In the genomic region with DNA sequence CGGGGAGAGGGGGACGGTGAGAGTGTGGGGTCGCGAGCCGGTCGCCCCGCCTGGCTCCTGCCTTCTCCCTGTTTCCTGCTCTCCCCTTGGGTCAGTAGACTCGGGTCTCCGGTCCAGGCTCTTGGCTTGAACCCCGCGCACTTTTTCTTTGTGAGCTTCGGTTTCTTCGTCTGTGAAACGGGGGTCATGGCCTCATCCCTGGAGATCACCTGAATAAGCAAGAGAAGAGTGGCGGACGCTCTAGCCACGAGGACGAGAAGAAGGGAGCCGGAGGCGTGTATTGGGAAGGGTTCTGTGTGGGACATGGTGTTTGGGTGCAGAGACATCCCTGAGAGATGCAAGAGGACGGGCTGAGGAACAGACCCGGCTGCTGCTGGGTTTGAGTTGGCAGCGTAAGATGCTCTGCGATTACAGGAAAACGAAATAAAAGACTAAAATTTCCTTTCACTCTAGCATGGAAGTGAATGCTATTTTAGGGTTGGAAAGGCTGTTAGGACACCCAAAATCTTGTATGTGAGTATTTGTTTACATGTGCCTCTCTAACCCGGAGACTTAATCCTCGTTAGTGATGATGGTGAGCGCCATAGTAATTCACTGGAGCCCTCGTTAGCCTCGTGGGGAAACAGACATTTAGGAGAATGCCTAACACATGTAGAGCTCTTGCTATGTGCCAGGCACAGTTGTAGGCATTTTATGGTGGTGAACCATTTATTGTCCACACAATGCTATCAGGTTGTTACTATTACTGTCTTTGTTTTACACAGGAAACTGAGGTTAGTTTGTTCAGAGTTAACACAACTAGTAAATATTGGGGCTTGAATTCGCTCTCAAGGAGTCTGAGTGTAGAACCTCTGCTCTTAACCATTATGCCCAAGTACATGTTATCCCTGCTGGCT, we compare ENCODE assay signal across 9 cellular contexts. TPM values are rescaled to one million over a fixed set of nuclear protein-coding genes. Genes with fewer than 3 reads are reported as not detected.
A peak's percentile ranks its signal among the peaks of the same experiment; 100 is the strongest.
DNase-seq lines count a peak whose midpoint lies in the region; ATAC-seq, FAIRE-seq and TF ChIP-seq lines count a peak whose summit lies in the region.
"Had no signal": no experiment of that assay in that cellular context is flagged by ENCODE, and none has a peak within 500 bp of the region (broad histone marks: within the 10 kb centered on the region; RNA-seq: fewer than 3 reads in every experiment).

No MANE protein-coding gene starts in this region.

- no peaks in the 10 kb centered on the region; the same call in 1 of the 2 replicates for H3K36me3 ChIP-seq in ES-I3 (ENCODE audit: insufficient read depth, low read length)

- no peak for FAIRE-seq in HTR-8/SVneo (lab: Jason Lieb, UNC)

- ATAC-seq in HG02943 (IDR thresholded peaks at IDR 0.05; ENCODE audit: low read depth, unreplicated experiment) = peak; percentile 5
- no peak for ATAC-seq in activated CD8-positive, alpha-beta T cell treated with anti-CD3 and anti-CD28 coated beads, Interleukin-2, amount 10 ng/mL, durations not matched to agents 7 days and 5 days
- ATAC-seq in stimulated activated naive CD8-positive, alpha-beta T cell treated with anti-CD3 and anti-CD28 coated beads, Interleukin-15, amount 100 ng/mL, for 72 hours = peak; percentile 21

- peak; percentile 34 for DNase-seq in activated CD8-positive, alpha-beta T cell treated with anti-CD3 and anti-CD28 coated beads, Interleukin-2, amount 10 ng/mL, durations not matched to agents 7 days and 5 days
- no peak for DNase-seq in stimulated activated naive CD8-positive, alpha-beta T cell treated with anti-CD3 and anti-CD28 coated beads, Interleukin-15, amount 100 ng/mL, for 72 hours
- DNase-seq in HTR-8/SVneo (ENCODE audit: insufficient read length, low spot score) = no peak
- DNase-seq in GM20000 (ENCODE audit: low spot score) = no peak
- DNase-seq in cortex of kidney (lab: John Stamatoyannopoulos, UW) = no peak

- H3K27ac Mint-ChIP-seq in activated CD8-positive, alpha-beta T cell treated with anti-CD3 and anti-CD28 coated beads, Interleukin-2, amount 10 ng/mL, durations not matched to agents 7 days and 5 days = peak overlapping the region; percentile 96
- peak overlapping the region; percentile 98 to 100 for H3K27ac Mint-ChIP-seq in stimulated activated naive CD8-positive, alpha-beta T cell treated with anti-CD3 and anti-CD28 coated beads, Interleukin-15, amount 100 ng/mL, for 72 hours

- no peak for TF ChIP-seq CTCF in GM20000 (IDR thresholded peaks at IDR 0.05; ENCODE audit: extremely low read depth, missing control alignments)

- H3K4me1 Mint-ChIP-seq in activated CD8-positive, alpha-beta T cell treated with anti-CD3 and anti-CD28 coated beads, Interleukin-2, amount 10 ng/mL, durations not matched to agents 7 days and 5 days (ENCODE audit: low read depth) = peaks cover 41% of the 10 kb centered on the region
- H3K4me1 Mint-ChIP-seq in stimulated activated naive CD8-positive, alpha-beta T cell treated with anti-CD3 and anti-CD28 coated beads, Interleukin-15, amount 100 ng/mL, for 72 hours = peaks cover 48% of the 10 kb centered on the region

- peaks cover 8% of the 10 kb centered on the region for H3K4me1 ChIP-seq in ES-I3 (ENCODE audit: insufficient read depth, low read length)

- no peaks in the 10 kb centered on the region for H3K9me3 Mint-ChIP-seq in activated CD8-positive, alpha-beta T cell treated with anti-CD3 and anti-CD28 coated beads, Interleukin-2, amount 10 ng/mL, durations not matched to agents 7 days and 5 days (ENCODE audit: insufficient read depth)
- H3K9me3 Mint-ChIP-seq in stimulated activated naive CD8-positive, alpha-beta T cell treated with anti-CD3 and anti-CD28 coated beads, Interleukin-15, amount 100 ng/mL, for 72 hours = no peaks in the 10 kb centered on the region

- H3K9me3 ChIP-seq in ES-I3 (ENCODE audit: control insufficient read depth, insufficient read depth, low read length) (no peaks in the 10 kb centered on the region), iPS-18c (ENCODE audit: control insufficient read depth, insufficient read depth, low read length) (no peaks in the 10 kb centered on the region)

- H3K4me3 Mint-ChIP-seq in activated CD8-positive, alpha-beta T cell treated with anti-CD3 and anti-CD28 coated beads, Interleukin-2, amount 10 ng/mL, durations not matched to agents 7 days and 5 days = peak overlapping the region; percentile 100
- H3K4me3 Mint-ChIP-seq in stimulated activated naive CD8-positive, alpha-beta T cell treated with anti-CD3 and anti-CD28 coated beads, Interleukin-15, amount 100 ng/mL, for 72 hours = peak overlapping the region; percentile 91 to 95

- H3K9ac ChIP-seq in ES-I3 (ENCODE audit: low read depth, low read length) = peak overlapping the region; percentile 95

- H3K4me3 ChIP-seq in iPS-18c (ENCODE audit: insufficient read depth, low read depth, low read length) = peak overlapping the region; percentile 86

- H3K36me3 Mint-ChIP-seq in activated CD8-positive, alpha-beta T cell treated with anti-CD3 and anti-CD28 coated beads, Interleukin-2, amount 10 ng/mL, durations not matched to agents 7 days and 5 days (ENCODE audit: low read depth) = peaks cover 50% of the 10 kb centered on the region

- no peaks in the 10 kb centered on the region for H3K27me3 Mint-ChIP-seq in activated CD8-positive, alpha-beta T cell treated with anti-CD3 and anti-CD28 coated beads, Interleukin-2, amount 10 ng/mL, durations not matched to agents 7 days and 5 days (ENCODE audit: low read depth)
- no peaks in the 10 kb centered on the region for H3K27me3 Mint-ChIP-seq in stimulated activated naive CD8-positive, alpha-beta T cell treated with anti-CD3 and anti-CD28 coated beads, Interleukin-15, amount 100 ng/mL, for 72 hours

- CTCF ChIA-PET in activated CD8-positive, alpha-beta T cell treated with anti-CD3 and anti-CD28 coated beads, Interleukin-2, amount 10 ng/mL, durations not matched to agents 7 days and 5 days (lab: Charles Lee) = interaction anchor here (0.9 to 5.3 kb wide), 18 partner anchors 13 to 206 kb away, joined by 3 to 64 read pairs (median 8); a partner anchor contains a TSS

- POLR2A ChIA-PET in activated CD8-positive, alpha-beta T cell treated with anti-CD3 and anti-CD28 coated beads, Interleukin-2, amount 10 ng/mL, durations not matched to agents 7 days and 5 days (lab: Charles Lee) = interaction anchor here (0.5 to 6.9 kb wide), 17 partner anchors 8 to 226 kb away, joined by 3 to 89 read pairs (median 7); a partner anchor contains a TSS

RNA-seq across cellular contexts. Expression of a gene that starts 0.6 kb away (rescaled TPM):
- 100 to 1,000 TPM; 229 to 233 TPM for total RNA-seq in activated CD8-positive, alpha-beta T cell treated with anti-CD3 and anti-CD28 coated beads, Interleukin-2, amount 10 ng/mL, durations not matched to agents 7 days and 5 days

RNA-seq across cellular contexts. Expression of a gene that starts 13.1 kb away (rescaled TPM):
- not detected for total RNA-seq in activated CD8-positive, alpha-beta T cell treated with anti-CD3 and anti-CD28 coated beads, Interleukin-2, amount 10 ng/mL, durations not matched to agents 7 days and 5 days
- total RNA-seq: T-helper 2 cell treated with Interferon-gamma antibody and Interleukin-4, amounts not matched to agents 100 ng/mL and 5 ng/mL, for 36 hours had no signal

RNA-seq across cellular contexts. Expression of a gene that starts 15.1 kb away (rescaled TPM):
- 100 to 1,000 TPM; 455 to 494 TPM for total RNA-seq in activated CD8-positive, alpha-beta T cell treated with anti-CD3 and anti-CD28 coated beads, Interleukin-2, amount 10 ng/mL, durations not matched to agents 7 days and 5 days

RNA-seq across cellular contexts. Expression of a gene that starts 20.8 kb away (rescaled TPM):
- under 1 TPM; 0.16 to 0.83 TPM for total RNA-seq in activated CD8-positive, alpha-beta T cell treated with anti-CD3 and anti-CD28 coated beads, Interleukin-2, amount 10 ng/mL, durations not matched to agents 7 days and 5 days

RNA-seq across cellular contexts. Expression of a gene that starts 24.8 kb away (rescaled TPM):
- 10 to 100 TPM; 39.1 TPM for total RNA-seq in activated CD8-positive, alpha-beta T cell treated with anti-CD3 and anti-CD28 coated beads, Interleukin-2, amount 10 ng/mL, durations not matched to agents 7 days and 5 days
